In the genomic region with DNA sequence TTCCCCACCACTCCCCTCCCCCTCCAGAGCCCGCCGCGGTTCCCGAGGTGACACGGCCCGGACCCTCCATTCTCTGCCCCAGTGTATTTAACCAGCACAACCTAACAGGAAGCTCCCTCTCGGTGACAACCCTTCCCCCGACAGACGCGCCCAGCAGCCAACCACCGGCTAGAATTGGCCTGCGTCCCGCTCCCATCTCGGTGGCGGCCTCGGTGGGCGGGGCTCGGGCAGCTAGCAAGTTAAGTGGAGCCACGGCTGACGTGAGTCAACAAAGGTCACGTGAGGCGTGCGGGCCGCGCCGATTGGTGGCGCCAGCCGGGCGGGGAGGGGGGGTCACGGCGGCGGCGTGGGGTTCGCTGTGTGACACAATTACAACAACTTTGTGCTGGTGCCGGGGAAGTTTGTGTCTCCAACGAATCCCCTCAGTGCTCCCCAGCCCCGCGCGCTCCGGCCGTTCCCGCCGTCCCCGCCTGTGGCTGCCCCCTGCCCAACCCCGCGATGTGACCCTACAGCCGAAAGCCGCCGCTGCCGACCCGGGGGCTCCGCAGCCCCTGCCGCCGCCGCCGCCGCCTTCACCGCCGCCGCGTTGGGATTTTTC, we compare ENCODE assay signal across 8 cellular contexts. TPM values are rescaled to one million over a fixed set of nuclear protein-coding genes. Genes with fewer than 3 reads are reported as not detected.
A peak's percentile ranks its signal among the peaks of the same experiment; 100 is the strongest.
DNase-seq lines count a peak whose midpoint lies in the region; ATAC-seq, FAIRE-seq and TF ChIP-seq lines count a peak whose summit lies in the region.

A gene (plus strand): TSS at position 372 of the 598 bp plus-strand sequence. CDS start 364 bp downstream, outside the sequence.

- peak within 1 kb of the TSS; percentile 65 for H3K4me3 ChIP-seq in upper lobe of right lung

- ATAC-seq in HG02852 (IDR thresholded peaks at IDR 0.05; ENCODE audit: unreplicated experiment) (peak; percentile 87), left cardiac atrium (peak; percentile 94 to 95), upper lobe of right lung (peak; percentile 96)

- 0 out of 2 replicates have a peak, but pooled peaks have one; percentile 37 for TF ChIP-seq POLR2A in GM12892 (IDR thresholded peaks at IDR 0.05; ENCODE audit: low read depth, low read length)

- H3K36me3 ChIP-seq in upper lobe of right lung = no peaks in the 10 kb centered on the region

- no peaks in the 10 kb centered on the region for H3K9me3 ChIP-seq in upper lobe of right lung

- H3K27me3 ChIP-seq in upper lobe of right lung = no peaks in the 10 kb centered on the region

- peak; percentile 100 for FAIRE-seq in GM12892 (lab: Jason Lieb, UNC)

- H3K27ac ChIP-seq in upper lobe of right lung = peak within 1 kb of the TSS; percentile 96

- DNase-seq in GM12892 (ENCODE audit: insufficient read length) (peak; percentile 93), NCI-H146 (lab: John Stamatoyannopoulos, UW) (peak; percentile 96), amniotic stem cell (lab: John Stamatoyannopoulos, UW) (peak; percentile 93), left cardiac atrium (peak; percentile 100), posterior vena cava (ENCODE audit: low spot score) (peak; percentile 100), upper lobe of right lung (peak; percentile 98)

- intact Hi-C loops in T-helper 1 cell treated with Interleukin-12 subunit alpha and Interleukin-12 subunit beta and Interleukin-4 antibody, amounts not matched to agents 30 ng/mL and 1 ng/mL, for 36 hours (cut with micrococcal nuclease) = loop anchor here (2.0 to 5.0 kb wide), 7 partner anchors 264 to 916 kb away; a partner anchor contains a TSS
- intact Hi-C loops in left cardiac atrium (cut with DNase I) (loop anchor here in 1 of 2 donors (5.0 to 10.0 kb wide), 2 partner anchors 82 to 199 kb away; no protein-coding TSS in a partner anchor), posterior vena cava (cut with DNase I) (loop anchor here in 1 of 2 donors (10.0 kb wide), 1 partner anchor 192 kb away; no protein-coding TSS in a partner anchor), upper lobe of right lung (cut with DNase I) (no loop called here)

- TF ChIP-seq CTCF in upper lobe of right lung (IDR thresholded peaks at IDR 0.05) = no peak

- H3K4me1 ChIP-seq in upper lobe of right lung = peaks cover 2% of the 10 kb centered on the region

RNA-seq across cellular contexts. Expression of the gene that starts here (rescaled TPM):
- polyA plus RNA-seq in GM12892 (2012; ENCODE audit: missing spikeins) = 20.0 TPM
- 26.0 and 30.3 TPM in 2 replicates for total RNA-seq in T-helper 1 cell treated with Interleukin-12 subunit alpha and Interleukin-12 subunit beta and Interleukin-4 antibody, amounts not matched to agents 30 ng/mL and 1 ng/mL, for 36 hours
- total RNA-seq in left cardiac atrium = 10 to 100 TPM in 1 of 2 donors, 1 to 10 TPM in 1; 8.8 to 15.3 TPM
- 10 to 100 TPM; 24.2 to 27.3 TPM for total RNA-seq in posterior vena cava
- total RNA-seq in upper lobe of right lung = 24.7 TPM

Comparison
In these comparisons a context has a peak if more than half of its experiments do, and no peak if none do; other contexts are left out.
1. Peak in every context shown above with its lines: DNase-seq, ATAC-seq, H3K4me3 ChIP-seq and H3K27ac ChIP-seq.